ENCODE assay signal across 8 cellular contexts in genomic region chr2:25041928-25042320, GRCh38. TPM values are rescaled to one million over a fixed set of nuclear protein-coding genes. Genes with fewer than 3 reads are reported as not detected.
DNase-seq lines count a peak whose midpoint lies in the region; ATAC-seq lines count a peak whose summit lies in the region.

EFR3B (plus strand) TSS chr2:25042076; CDS start chr2:25042313, 237 bp downstream.

- H3K27ac Mint-ChIP-seq in activated CD8-positive, alpha-beta memory T cell treated with anti-CD3 and anti-CD28 coated beads, Interleukin-2, amount 10 ng/mL, durations not matched to agents 7 days and 5 days, result no peak within 1 kb of the TSS
- peak within 1 kb of the TSS; percentile 12 to 72 for H3K27ac Mint-ChIP-seq in effector memory CD8-positive, alpha-beta T cell

- H2BK120ac ChIP-seq in mesenchymal stem cell (ENCODE audit: low read depth, low read length), result no peak within 1 kb of the TSS

- H3K4ac ChIP-seq in mesenchymal stem cell (ENCODE audit: low read depth in 1 of 2, low read length in 2 of 2), result no peak within 1 kb of the TSS

- peaks cover 48% of the 10 kb centered on the region for H3K27me3 Mint-ChIP-seq in activated CD8-positive, alpha-beta memory T cell treated with anti-CD3 and anti-CD28 coated beads, Interleukin-2, amount 10 ng/mL, durations not matched to agents 7 days and 5 days
- peaks cover 33 to 46% of the 10 kb centered on the region in 2 donors for H3K27me3 Mint-ChIP-seq in effector memory CD8-positive, alpha-beta T cell

- H2AK5ac ChIP-seq in mesenchymal stem cell (ENCODE audit: low read length, severe bottlenecking), result no peak within 1 kb of the TSS

- H3K23ac ChIP-seq in mesenchymal stem cell (ENCODE audit: low read length in 2 of 2), result peak within 1 kb of the TSS in 1 of 2 experiments; percentile 83

- H3K27ac ChIP-seq in mesenchymal stem cell (ENCODE audit: low read length, poor library complexity, severe bottlenecking), result no peak within 1 kb of the TSS

- H3K4me3 ChIP-seq in mesenchymal stem cell (ENCODE audit: insufficient read depth in 1 of 2, low read depth in 1 of 2, low read length in 2 of 2), result peak within 1 kb of the TSS; percentile 59 to 82

- peak; percentile 72 for DNase-seq in CMK (ENCODE audit: low read depth)
- DNase-seq in HT-29 (ENCODE audit: low spot score), result peak; percentile 92
- DNase-seq in NOMO-1 treated with DMSO at 0.1 percent for 48 hours (lab: John Stamatoyannopoulos, UW; ENCODE audit: unreplicated experiment), result peak; percentile 96
- DNase-seq in activated CD8-positive, alpha-beta memory T cell treated with anti-CD3 and anti-CD28 coated beads, Interleukin-2, amount 10 ng/mL, durations not matched to agents 7 days and 5 days, result peak; percentile 94
- peak; percentile 83 to 88 (median 87) for DNase-seq in effector memory CD8-positive, alpha-beta T cell
- DNase-seq in mesenchymal stem cell, result peak; percentile 94
- peak; percentile 76 for DNase-seq in stimulated activated CD8-positive, alpha-beta memory T cell treated with anti-CD3 and anti-CD28 coated beads, Interleukin-12 subunit alpha, Interleukin-12 subunit beta, amount 100 ng/mL, for 1 hour (ENCODE audit: low read depth)

- peak within 1 kb of the TSS; percentile 3 for H4K91ac ChIP-seq in mesenchymal stem cell (ENCODE audit: low read length)

- H3K4me1 Mint-ChIP-seq in activated CD8-positive, alpha-beta memory T cell treated with anti-CD3 and anti-CD28 coated beads, Interleukin-2, amount 10 ng/mL, durations not matched to agents 7 days and 5 days, result peaks cover 26% of the 10 kb centered on the region
- H3K4me1 Mint-ChIP-seq in effector memory CD8-positive, alpha-beta T cell (ENCODE audit: low read depth in 2 of 2), result peaks cover 19 to 24% of the 10 kb centered on the region in 2 donors

- H3K9me3 Mint-ChIP-seq in activated CD8-positive, alpha-beta memory T cell treated with anti-CD3 and anti-CD28 coated beads, Interleukin-2, amount 10 ng/mL, durations not matched to agents 7 days and 5 days (ENCODE audit: low read depth), result no peaks in the 10 kb centered on the region
- H3K9me3 Mint-ChIP-seq in effector memory CD8-positive, alpha-beta T cell, result no peaks in the 10 kb centered on the region

- peaks cover 11 to 19% of the 10 kb centered on the region in 2 experiments for H3K27me3 ChIP-seq in mesenchymal stem cell (ENCODE audit: control insufficient read depth in 1 of 2, insufficient read depth in 1 of 2, low read length in 2 of 2)

- no peak within 1 kb of the TSS for H3K14ac ChIP-seq in mesenchymal stem cell (ENCODE audit: low read length in 2 of 2)

- peak within 1 kb of the TSS; percentile 63 for H3K4me3 Mint-ChIP-seq in activated CD8-positive, alpha-beta memory T cell treated with anti-CD3 and anti-CD28 coated beads, Interleukin-2, amount 10 ng/mL, durations not matched to agents 7 days and 5 days
- peak within 1 kb of the TSS; percentile 87 to 93 for H3K4me3 Mint-ChIP-seq in effector memory CD8-positive, alpha-beta T cell

- peak within 1 kb of the TSS; percentile 52 for H4K8ac ChIP-seq in mesenchymal stem cell (ENCODE audit: low read length)

- peak within 1 kb of the TSS; percentile 74 for H3K9ac ChIP-seq in mesenchymal stem cell (ENCODE audit: low read length)

- CTCF ChIA-PET in activated CD8-positive, alpha-beta memory T cell treated with anti-CD3 and anti-CD28 coated beads, Interleukin-2, amount 10 ng/mL, durations not matched to agents 7 days and 5 days (lab: Charles Lee), result interaction anchor here (1.4 kb wide), 1 partner anchor 66 kb away, joined by 7 read pairs; no protein-coding TSS in a partner anchor

- H2BK12ac ChIP-seq in mesenchymal stem cell (ENCODE audit: low read length in 2 of 2), result peak within 1 kb of the TSS in 1 of 2 experiments; percentile 2

- no peaks in the 10 kb centered on the region for H3K36me3 ChIP-seq in mesenchymal stem cell (ENCODE audit: control insufficient read depth in 1 of 2, insufficient read depth in 2 of 2, low read depth in 1 of 2, low read length in 2 of 2)

- no peaks in the 10 kb centered on the region for H3K36me3 Mint-ChIP-seq in activated CD8-positive, alpha-beta memory T cell treated with anti-CD3 and anti-CD28 coated beads, Interleukin-2, amount 10 ng/mL, durations not matched to agents 7 days and 5 days
- H3K36me3 Mint-ChIP-seq in effector memory CD8-positive, alpha-beta T cell (ENCODE audit: insufficient read depth), result peaks cover 14% of the 10 kb centered on the region

- peak within 1 kb of the TSS; percentile 86 for H2AFZ ChIP-seq in mesenchymal stem cell (ENCODE audit: low read depth, low read length)

- H3K4me2 ChIP-seq in mesenchymal stem cell (ENCODE audit: low read length, poor library complexity, severe bottlenecking), result peak within 1 kb of the TSS; percentile 93

- H3K79me1 ChIP-seq in mesenchymal stem cell (replicated peaks; ENCODE audit: low read length, poor library complexity, severe bottlenecking), result no peaks in the 10 kb centered on the region

- 1% methylated on average over 35 of the region's 54 CpGs for WGBS in mesenchymal stem cell

- H3K9me3 ChIP-seq in mesenchymal stem cell (ENCODE audit: control insufficient read depth, low read length), result no peaks in the 10 kb centered on the region

- no peak within 1 kb of the TSS for H2BK15ac ChIP-seq in mesenchymal stem cell (ENCODE audit: low read depth, poor library complexity, severe bottlenecking)

- no peak within 1 kb of the TSS for H2BK5ac ChIP-seq in mesenchymal stem cell (ENCODE audit: low read depth, low read length, poor library complexity, severe bottlenecking)

- peak; percentile 87 for ATAC-seq in GM21360 (IDR thresholded peaks at IDR 0.05; ENCODE audit: unreplicated experiment)
- peak; percentile 100 for ATAC-seq in activated CD8-positive, alpha-beta memory T cell treated with anti-CD3 and anti-CD28 coated beads, Interleukin-2, amount 10 ng/mL, durations not matched to agents 7 days and 5 days
- ATAC-seq in effector memory CD8-positive, alpha-beta T cell (replicated peaks), result peak; percentile 96

- H3K18ac ChIP-seq in mesenchymal stem cell (ENCODE audit: low read depth in 1 of 2, low read length in 2 of 2), result peak within 1 kb of the TSS in 1 of 2 experiments; percentile 9

- H3K4me1 ChIP-seq in mesenchymal stem cell (ENCODE audit: control insufficient read depth, insufficient read depth, low read depth, low read length), result peaks cover 20% of the 10 kb centered on the region

RNA-seq across cellular contexts. Expression of gene EFR3B, which starts in this region (rescaled TPM):
- 0.05 and 0.21 TPM in 2 replicates for total RNA-seq in HT-29 (2014; rRNA removed; shearing (Covaris generic))
- total RNA-seq in activated CD8-positive, alpha-beta memory T cell treated with anti-CD3 and anti-CD28 coated beads, Interleukin-2, amount 10 ng/mL, durations not matched to agents 7 days and 5 days, result under 1 TPM; 0.23 to 0.61 TPM
- 0.37 TPM for polyA plus RNA-seq in mesenchymal stem cell (2013, experiment 1 of 2)
- 0.44 TPM for polyA plus RNA-seq in mesenchymal stem cell (2013, experiment 2 of 2)

Comparison
In these comparisons a context has a peak if more than half of its experiments do, and no peak if none do; other contexts are left out.
1. Peak in DNase-seq in HT-29; RNA of the gene not detected or under 1 TPM.
2. Peak in DNase-seq and ATAC-seq in activated CD8-positive, alpha-beta memory T cell treated with anti-CD3 and anti-CD28 coated beads, Interleukin-2, amount 10 ng/mL, durations not matched to agents 7 days and 5 days; RNA of the gene not detected or under 1 TPM.